8 cellular contexts compared by ENCODE assay signal in genomic region chr1:184051138-184051484, GRCh38.
DNase-seq lines count a peak whose midpoint lies in the region; ATAC-seq and TF ChIP-seq lines count a peak whose summit lies in the region.

No MANE protein-coding gene starts in this region.

- H3K36me3 ChIP-seq in OCI-LY1 (ENCODE audit: insufficient read depth, low read length): peaks cover 15% of the 10 kb centered on the region
- H3K36me3 ChIP-seq in endocrine pancreas (ENCODE audit: control insufficient read depth, insufficient read depth, low read length): no peaks in the 10 kb centered on the region

- TF ChIP-seq CTCF in OCI-LY1 (IDR thresholded peaks at IDR 0.05; ENCODE audit: low read length) (no peak), nephron progenitor cell (IDR thresholded peaks at IDR 0.05) (no peak)

- DNase-seq in nephron progenitor cell: no peak
- no peak for DNase-seq in nucleus accumbens (lab: John Stamatoyannopoulos, UW)
- DNase-seq in NCI-H2196 treated with DMSO at 0.1 percent for 48 hours (lab: John Stamatoyannopoulos, UW; ENCODE audit: unreplicated experiment): no peak
- no peak for DNase-seq in NCI-H526 treated with DMSO at 0.1 percent for 48 hours (lab: John Stamatoyannopoulos, UW)

- H3K4me3 Mint-ChIP-seq in nephron progenitor cell: peak overlapping the region; percentile 98

- no peaks in the 10 kb centered on the region for H4K20me1 ChIP-seq in OCI-LY1 (ENCODE audit: insufficient read depth, low read length)

- H3K27me3 ChIP-seq in OCI-LY1 (ENCODE audit: insufficient read depth, low read length): no peaks in the 10 kb centered on the region
- no peaks in the 10 kb centered on the region for H3K27me3 ChIP-seq in endocrine pancreas (ENCODE audit: control insufficient read depth, insufficient read depth, low read length)

- H3K4me1 ChIP-seq in OCI-LY1 (ENCODE audit: insufficient read depth, low read length, severe bottlenecking): peaks cover 26% of the 10 kb centered on the region
- peaks cover 21% of the 10 kb centered on the region for H3K4me1 ChIP-seq in endocrine pancreas (ENCODE audit: control insufficient read depth, insufficient read depth, low read length)

- peak overlapping the region; percentile 87 for H3K4me2 ChIP-seq in OCI-LY1 (ENCODE audit: low read length)

- H3K4me3 ChIP-seq in OCI-LY1 (ENCODE audit: low read depth, low read length, poor library complexity, severe bottlenecking) (peak overlapping the region; percentile 89), endocrine pancreas (ENCODE audit: control insufficient read depth, insufficient read depth, low read length) (peak overlapping the region; percentile 86)

- peaks cover 28% of the 10 kb centered on the region for H3K9me3 Mint-ChIP-seq in nephron progenitor cell

- H3K79me2 ChIP-seq in OCI-LY1 (ENCODE audit: insufficient read depth, low read length): no peaks in the 10 kb centered on the region

- peak; percentile 18 for ATAC-seq in GM19328 (IDR thresholded peaks at IDR 0.05; ENCODE audit: unreplicated experiment)
- ATAC-seq in GM21786 (IDR thresholded peaks at IDR 0.05; ENCODE audit: unreplicated experiment): no peak

- peaks cover 38% of the 10 kb centered on the region for H3K4me1 Mint-ChIP-seq in nephron progenitor cell

- H3K9me3 ChIP-seq in OCI-LY1 (ENCODE audit: low read length): no peaks in the 10 kb centered on the region
- H3K9me3 ChIP-seq in endocrine pancreas (ENCODE audit: control insufficient read depth, low read length): no peaks in the 10 kb centered on the region

- peaks cover 4% of the 10 kb centered on the region for H3K27me3 Mint-ChIP-seq in nephron progenitor cell (ENCODE audit: low read depth, poor library complexity)

- peak overlapping the region; percentile 97 for H3K27ac Mint-ChIP-seq in nephron progenitor cell

- peak overlapping the region; percentile 90 for H2AFZ ChIP-seq in OCI-LY1 (ENCODE audit: low read length)

- no peaks in the 10 kb centered on the region for H3K9me2 ChIP-seq in OCI-LY1 (ENCODE audit: low read depth, low read length)

- peaks cover 31% of the 10 kb centered on the region for H3K36me3 Mint-ChIP-seq in nephron progenitor cell (ENCODE audit: low read depth)

- H3F3A ChIP-seq in OCI-LY1 (ENCODE audit: insufficient read depth, low read length): no peaks in the 10 kb centered on the region

- H3K27ac ChIP-seq in OCI-LY1 (ENCODE audit: low read depth, low read length, poor library complexity, severe bottlenecking): peak overlapping the region; percentile 34

- H3K9ac ChIP-seq in OCI-LY1 (ENCODE audit: low read length) (peak overlapping the region; percentile 88), endocrine pancreas (ENCODE audit: control insufficient read depth, insufficient read depth, low read length) (peak overlapping the region; percentile 88)
